Comparison of ENCODE assay signal across 13 cellular contexts in genomic region chr7:82109288-82109687, GRCh38.
A peak's percentile ranks its signal among the peaks of the same experiment; 100 is the strongest.
DNase-seq lines count a peak whose midpoint lies in the region; ATAC-seq, FAIRE-seq and TF ChIP-seq lines count a peak whose summit lies in the region.
"Had no signal": no experiment of that assay in that cellular context is flagged by ENCODE, and none has a peak within 500 bp of the region (broad histone marks: within the 10 kb centered on the region; RNA-seq: fewer than 3 reads in every experiment).

No MANE protein-coding gene starts in this region.

- H3K9me3 ChIP-seq in H1 (ENCODE audit: insufficient read depth in 2 of 2, low read depth in 1 of 2, low read length in 1 of 2) (no peaks in the 10 kb centered on the region), MM.1S (replicated peaks; ENCODE audit: insufficient read depth, low read length) (no peaks in the 10 kb centered on the region)
- H3K9me3 ChIP-seq: HAP-1, heart right ventricle had no signal

- H3F3A ChIP-seq in MM.1S (ENCODE audit: insufficient read depth, low read length), result no peaks in the 10 kb centered on the region

- H3K9me2 ChIP-seq in MM.1S (replicated peaks; ENCODE audit: insufficient read depth, low read length), result no peaks in the 10 kb centered on the region

- no peaks in the 10 kb centered on the region for H3K36me3 ChIP-seq in H1 (ENCODE audit: control insufficient read depth in 2 of 4, insufficient read depth in 4 of 4, low read length in 3 of 4)
- no peaks in the 10 kb centered on the region for H3K36me3 ChIP-seq in MM.1S (replicated peaks; ENCODE audit: insufficient read depth, low read length)
- H3K36me3 ChIP-seq: HAP-1, heart right ventricle had no signal

- WGBS in H1 (ENCODE audit: extremely low coverage in 1 of 2, insufficient coverage in 1 of 2, insufficient read length in 1 of 2, insufficient replicate concordance in 2 of 2, low coverage in 1 of 2, low lambda C conversion rate in 2 of 2, missing lambda C conversion rate in 1 of 2), 2 experiments, result 96% methylated on average over 1 of the region's 1 CpG; no CpG with 5 or more reads in 1 of the 2 experiments

- H3K9ac ChIP-seq in H1 (replicated peaks in 1 of 4; ENCODE audit: extremely low read depth in 1 of 4, low read depth in 3 of 4, low read length in 3 of 4), result no peak overlapping the region
- H3K9ac ChIP-seq in MM.1S (ENCODE audit: low read length), result no peak overlapping the region

- no peak overlapping the region for H2BK20ac ChIP-seq in H1 (ENCODE audit: low read length)

- H3K4me2 ChIP-seq in H1 (ENCODE audit: insufficient read depth in 1 of 2, low read depth in 2 of 2, low read length in 2 of 2) (no peak overlapping the region), MM.1S (ENCODE audit: low read depth, low read length) (no peak overlapping the region)

- no peak overlapping the region for H3K56ac ChIP-seq in H1 (replicated peaks; ENCODE audit: insufficient read length, low read depth, low read length)

- H3K79me2 ChIP-seq in H1 (ENCODE audit: control insufficient read depth in 1 of 2, insufficient read depth in 2 of 2, low read length in 2 of 2) (no peaks in the 10 kb centered on the region), MM.1S (ENCODE audit: low read length) (no peaks in the 10 kb centered on the region)

- H3K4me1 ChIP-seq in H1 (replicated peaks in 1 of 4; ENCODE audit: control insufficient read depth in 3 of 4, insufficient read depth in 4 of 4, low read length in 3 of 4) (no peaks in the 10 kb centered on the region; a peak in 1 of 7 replicates), MM.1S (ENCODE audit: low read length) (no peaks in the 10 kb centered on the region)

- no peak overlapping the region for H2BK5ac ChIP-seq in H1 (ENCODE audit: low read depth, low read length)

- no peak overlapping the region for H3K27ac ChIP-seq in H1 (ENCODE audit: low read depth, low read length)
- H3K27ac ChIP-seq in MM.1S (ENCODE audit: low read length), result no peak overlapping the region

- no peaks in the 10 kb centered on the region for H3K27me3 ChIP-seq in H1 (replicated peaks in 1 of 4; ENCODE audit: control insufficient read depth in 3 of 4, extremely low read depth in 1 of 4, insufficient read depth in 3 of 4, low read length in 3 of 4)
- H3K27me3 ChIP-seq in MM.1S (replicated peaks; ENCODE audit: insufficient read depth, low read length), result no peaks in the 10 kb centered on the region
- H3K27me3 ChIP-seq: heart right ventricle had no signal

- no peak overlapping the region for H4K8ac ChIP-seq in H1 (ENCODE audit: extremely low read depth, insufficient read depth, low read length)

- H3K4ac ChIP-seq in H1 (replicated peaks; ENCODE audit: insufficient read length, low read depth, low read length), result no peak overlapping the region

- H2BK120ac ChIP-seq in H1 (replicated peaks; ENCODE audit: low read depth, low read length), result no peak overlapping the region

- no peak overlapping the region for H2BK15ac ChIP-seq in H1 (ENCODE audit: low read length)

- TF ChIP-seq CTCF in H1 (IDR thresholded peaks at IDR 0.05; ENCODE audit: control extremely low read depth in 1 of 3, insufficient read depth in 1 of 3, low read depth in 1 of 3, low read length in 3 of 3), result no peak
- TF ChIP-seq CTCF in MM.1S (IDR thresholded peaks at IDR 0.05; ENCODE audit: low read length), result no peak

- TF ChIP-seq RAD21 in H1 (IDR thresholded peaks at IDR 0.05 in 1 of 2, conservative IDR thresholded peaks at IDR 0.05 in 1 of 2; ENCODE audit: low read depth in 2 of 2, low read length in 2 of 2), result no peak

- H3K79me1 ChIP-seq in H1 (ENCODE audit: low read depth, low read length), result no peaks in the 10 kb centered on the region

- TF ChIP-seq EP300 in H1 (IDR thresholded peaks at IDR 0.05; ENCODE audit: borderline replicate concordance in 1 of 2, low read depth in 2 of 2, low read length in 2 of 2), result no peak

- no peak overlapping the region for H3K14ac ChIP-seq in H1 (ENCODE audit: insufficient read length)

- ATAC-seq in HG02588 (IDR thresholded peaks at IDR 0.05; ENCODE audit: unreplicated experiment), result no peak

- H2BK12ac ChIP-seq in H1 (ENCODE audit: low read depth, low read length), result no peak overlapping the region

- H3K23me2 ChIP-seq in H1 (ENCODE audit: low read depth, low read length), result no peaks in the 10 kb centered on the region

- FAIRE-seq in H1 (lab: Jason Lieb, UNC), result no peak
- FAIRE-seq: GM12891 had no signal

- POLR2A ChIA-PET in H1 (lab: Charles Lee; ENCODE audit: partially characterized antibody), result no interaction called here

- CTCF ChIA-PET in H1 (lab: Charles Lee; ENCODE audit: partially characterized antibody), result no interaction called here

- no peak overlapping the region for H4K91ac ChIP-seq in H1 (replicated peaks; ENCODE audit: insufficient read length, low read length)

- no peak overlapping the region for H4K5ac ChIP-seq in H1 (ENCODE audit: insufficient read length, low read depth, low read length)

- H3K23ac ChIP-seq in H1 (ENCODE audit: insufficient read length), result no peak overlapping the region

- H3K18ac ChIP-seq in H1 (ENCODE audit: extremely low read depth, low read length), result no peak overlapping the region

- TF ChIP-seq POLR2A in H1 (IDR thresholded peaks at IDR 0.05; ENCODE audit: control extremely low read depth in 1 of 2, low read depth in 2 of 2, low read length in 2 of 2), result no peak

- H3K4me3 ChIP-seq in H1 (ENCODE audit: extremely low read depth in 1 of 4, insufficient read depth in 2 of 4, low read depth in 3 of 4, low read length in 4 of 4), result no peak overlapping the region
- H3K4me3 ChIP-seq in MM.1S (ENCODE audit: low read length), result no peak overlapping the region
- H3K4me3 ChIP-seq: HAP-1, heart right ventricle had no signal

- H4K20me1 ChIP-seq in H1 (replicated peaks in 1 of 2; ENCODE audit: control insufficient read depth in 1 of 2, insufficient read depth in 2 of 2, low read length in 2 of 2), result no peaks in the 10 kb centered on the region
- no peaks in the 10 kb centered on the region for H4K20me1 ChIP-seq in MM.1S (ENCODE audit: insufficient read depth, low read length)

- DNase-seq in GM04504 (ENCODE audit: low read depth), result peak; percentile 6
- peak; percentile 46 for DNase-seq in OCI-M1 (lab: John Stamatoyannopoulos, UW)
- no peak for DNase-seq in H1 (ENCODE audit: low read depth in 1 of 2, low spot score in 2 of 2)
- DNase-seq in non-pigmented ciliary epithelial cell (ENCODE audit: low read depth), result peak; percentile 30
- DNase-seq in MM.1S, result no peak
- DNase-seq in cerebellar nuclear complex (lab: John Stamatoyannopoulos, UW), result no peak
- no peak for DNase-seq in NCI-H2081 (lab: John Stamatoyannopoulos, UW)
- DNase-seq: activated naive CD4-positive, alpha-beta T cell treated with anti-CD3 and anti-CD28 coated beads, Interleukin-2, amount 50 U/mL, for 16 hours; heart right ventricle; midbrain had no signal

- H2AFZ ChIP-seq in H1 (ENCODE audit: low read length), result no peak overlapping the region
- no peak overlapping the region for H2AFZ ChIP-seq in MM.1S (ENCODE audit: low read length)

- no peak overlapping the region for H2AK5ac ChIP-seq in H1 (ENCODE audit: low read depth, low read length)

TF ChIP-seq in H1, 55 proteins besides CTCF, POLR2A, EP300 and RAD21:
- peak; percentile 36; the same call in 1 of the 2 replicates for TF ChIP-seq BACH1 (IDR thresholded peaks at IDR 0.05; ENCODE audit: low read length)
- TF ChIP-seq GABPA (IDR thresholded peaks at IDR 0.05; ENCODE audit: borderline replicate concordance, insufficient read depth, low read length), result no peak
- 0 out of 2 replicates have a peak, but pooled peaks have one; percentile 12 for TF ChIP-seq MAFK (IDR thresholded peaks at IDR 0.05; ENCODE audit: low read depth, low read length)

Comparison
In these comparisons a context has a peak if more than half of its experiments do, and no peak if none do; other contexts are left out.
1. DNase-seq: peak in GM04504 (single experiment), OCI-M1 (single experiment) and non-pigmented ciliary epithelial cell (single experiment); none in H1 (0 of 2), MM.1S (single experiment), cerebellar nuclear complex (0 of 2) and NCI-H2081 (0 of 2).